In the genomic region with DNA sequence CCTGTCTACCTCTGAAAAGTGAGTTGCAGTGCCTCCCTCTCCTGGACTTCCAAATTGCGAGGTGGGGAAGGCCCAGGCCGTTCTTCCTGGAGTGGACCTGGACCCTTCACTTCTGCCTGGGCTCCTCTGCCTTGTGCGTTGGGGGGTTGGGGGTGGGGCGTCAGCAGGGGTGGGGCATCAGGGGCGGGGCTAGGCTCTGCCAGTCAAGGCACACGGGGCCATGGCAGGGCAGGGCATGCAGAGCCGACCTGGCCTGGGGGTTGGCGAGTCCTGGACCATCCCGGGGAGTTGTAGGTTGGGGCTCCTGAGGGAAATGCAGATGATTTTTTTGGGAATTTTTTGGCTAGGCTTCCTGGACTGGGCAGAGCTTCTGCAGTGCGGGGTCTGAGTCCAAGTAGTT, we compare ENCODE assay signal across 10 cellular contexts.
DNase-seq lines count a peak whose midpoint lies in the region; ATAC-seq, FAIRE-seq and TF ChIP-seq lines count a peak whose summit lies in the region.
"Had no signal": no experiment of that assay in that cellular context is flagged by ENCODE, and none has a peak within 500 bp of the region (broad histone marks: within the 10 kb centered on the region; RNA-seq: fewer than 3 reads in every experiment).

No MANE protein-coding gene starts in this region.

- POLR2A ChIA-PET in GM10248 (lab: Yijun Ruan, JAX), result no interaction called here

- peak; percentile 63 for DNase-seq in GM10248 (ENCODE audit: extremely low spot score)
- peak; percentile 42 for DNase-seq in GM19239 (ENCODE audit: insufficient read length, low spot score)
- DNase-seq in iPS-NIHi11 (ENCODE audit: low spot score), result peak; percentile 72
- no peak for DNase-seq in ecto neural progenitor cell (ENCODE audit: low spot score)
- no peak for DNase-seq in effector CD4-positive, alpha-beta T cell
- no peak for DNase-seq in heart right ventricle
- DNase-seq in stimulated activated CD4-positive, alpha-beta T cell treated with anti-CD3 and anti-CD28 coated beads, Interleukin-15, amount 100 ng/mL, for 24 hours, result no peak
- DNase-seq: SHP77 had no signal

- peaks cover 0 to 10% (median 0%) of the 10 kb centered on the region in 9 donors for H3K36me3 ChIP-seq in heart right ventricle

- CTCF ChIA-PET in GM10248 (lab: Yijun Ruan, JAX), result interaction anchor here (1.2 to 1.3 kb wide), 2 partner anchors 8 to 9 kb away, joined by 3 read pairs; no protein-coding TSS in a partner anchor

- H3K4me1 ChIP-seq in heart right ventricle, result peaks cover 0 to 41% (median 18%) of the 10 kb centered on the region in 9 donors

- H3K27ac ChIP-seq in heart right ventricle, result no peak overlapping the region
- H3K27ac ChIP-seq: epithelial cell of prostate had no signal

- H3K4me3 ChIP-seq in heart right ventricle, result no peak overlapping the region

- TF ChIP-seq CTCF in GM10248 (IDR thresholded peaks at IDR 0.05; ENCODE audit: control extremely low read depth, extremely low read depth, low read depth, missing control alignments) (no peak), heart right ventricle (IDR thresholded peaks at IDR 0.05) (no peak)

- intact Hi-C loops in heart right ventricle (cut with DNase I), result no loop called here

- peak; percentile 8 for ATAC-seq in HG03108 (IDR thresholded peaks at IDR 0.05; ENCODE audit: unreplicated experiment)
- no peak for ATAC-seq in heart right ventricle

- no peaks in the 10 kb centered on the region for H3K27me3 ChIP-seq in heart right ventricle

- peaks cover 0 to 21% (median 5%) of the 10 kb centered on the region in 11 donors for H3K9me3 ChIP-seq in heart right ventricle

- FAIRE-seq in GM19239 (lab: Jason Lieb, UNC), result no peak

- WGBS in heart right ventricle, 2 donors, result 80 to 81% methylated on average over 10 of the region's 10 CpGs

Comparison
In these comparisons a context has a peak if more than half of its experiments do, and no peak if none do; other contexts are left out.
1. DNase-seq: peak in GM10248 (single experiment), GM19239 (single experiment) and iPS-NIHi11 (single experiment); none in ecto neural progenitor cell (single experiment), effector CD4-positive, alpha-beta T cell (single experiment), heart right ventricle (0 of 2) and stimulated activated CD4-positive, alpha-beta T cell treated with anti-CD3 and anti-CD28 coated beads, Interleukin-15, amount 100 ng/mL, for 24 hours (single experiment).